In genomic region chr12:109115758-109116610, GRCh38 we compare ENCODE assay signal across 9 cellular contexts. TPM values are rescaled to one million over a fixed set of nuclear protein-coding genes. Genes with fewer than 3 reads are reported as not detected.
DNase-seq lines count a peak whose midpoint lies in the region; ATAC-seq and TF ChIP-seq lines count a peak whose summit lies in the region.
"Had no signal": no experiment of that assay in that cellular context is flagged by ENCODE, and none has a peak within 500 bp of the region (broad histone marks: within the 10 kb centered on the region; RNA-seq: fewer than 3 reads in every experiment).

Gene ACACB (plus strand): TSS chr12:109116587. CDS start chr12:109139406, 22,819 bp downstream.

- DNase-seq in NCI-H2227 (lab: John Stamatoyannopoulos, UW; ENCODE audit: unreplicated experiment), result peak; percentile 39
- DNase-seq in cerebellum (ENCODE audit: low spot score), result no peak
- peak; percentile 79 for DNase-seq in lower lobe of right lung
- DNase-seq in GM13976 (ENCODE audit: low spot score), result no peak
- DNase-seq in cerebellar cortex (ENCODE audit: low spot score), result no peak
- DNase-seq: activated T-cell treated with anti-CD3 and anti-CD28 coated beads for 4 hours, NCI-H2029 had no signal

- H3K27ac ChIP-seq in lower lobe of right lung (peak within 1 kb of the TSS; percentile 71), temporal lobe (ENCODE audit: low read depth, low read length) (peak within 1 kb of the TSS; percentile 83)

- ATAC-seq in lower lobe of right lung (peak; percentile 56 to 76), HG03175 (IDR thresholded peaks at IDR 0.05; ENCODE audit: unreplicated experiment) (no peak)

- no peaks in the 10 kb centered on the region for H3K9me3 ChIP-seq in lower lobe of right lung

- no peaks in the 10 kb centered on the region for H3K36me3 ChIP-seq in lower lobe of right lung

- TF ChIP-seq CTCF in lower lobe of right lung (IDR thresholded peaks at IDR 0.05) (no peak), GM13976 (IDR thresholded peaks at IDR 0.05; ENCODE audit: borderline replicate concordance, control extremely low read depth, extremely low read depth, insufficient read depth, missing control alignments) (no peak)

- no peak within 1 kb of the TSS for H3K4me3 ChIP-seq in lower lobe of right lung

- in situ Hi-C loops in GM13976 (cut with MboI; ENCODE audit: low sequenced_read_pairs, unreplicated experiment), result no loop called here

- H3K27me3 ChIP-seq in lower lobe of right lung (ENCODE audit: low read depth), result no peaks in the 10 kb centered on the region

- H3K4me1 ChIP-seq in lower lobe of right lung, result peaks cover 68% of the 10 kb centered on the region

- intact Hi-C loops in lower lobe of right lung (cut with DNase I), result no loop called here

RNA-seq across cellular contexts. Expression of gene ACACB, which starts in this region (rescaled TPM):
- total RNA-seq in cerebellum (12.3 TPM), lower lobe of right lung (42.5 TPM), temporal lobe (3.7 TPM)

Comparison
In these comparisons a context has a peak if more than half of its experiments do, and no peak if none do; other contexts are left out.
1. DNase-seq: peak in NCI-H2227 (single experiment) and lower lobe of right lung (single experiment); none in cerebellum (single experiment), GM13976 (single experiment) and cerebellar cortex (single experiment).